16 cellular contexts compared by ENCODE assay signal in genomic region chrX:48632207-48632606, GRCh38. TPM values are rescaled to one million over a fixed set of nuclear protein-coding genes. Genes with fewer than 3 reads are reported as not detected.
DNase-seq lines count a peak whose midpoint lies in the region; FAIRE-seq and TF ChIP-seq lines count a peak whose summit lies in the region.
"Had no signal": no experiment of that assay in that cellular context is flagged by ENCODE, and none has a peak within 500 bp of the region (broad histone marks: within the 10 kb centered on the region; RNA-seq: fewer than 3 reads in every experiment).

No MANE protein-coding gene starts in this region.

- TF ChIP-seq RAD21 in H1 (IDR thresholded peaks at IDR 0.05 in 1 of 2, conservative IDR thresholded peaks at IDR 0.05 in 1 of 2; ENCODE audit: low read depth in 2 of 2, low read length in 2 of 2): no peak

- no peak for TF ChIP-seq EP300 in H1 (IDR thresholded peaks at IDR 0.05; ENCODE audit: borderline replicate concordance in 1 of 2, low read depth in 2 of 2, low read length in 2 of 2)

- CTCF ChIA-PET in RWPE1 (lab: Yijun Ruan, JAX) (interaction anchor here (0.6 to 0.9 kb wide), 2 partner anchors 175 to 1573 kb away, joined by 3 to 4 read pairs; partner anchors contain the start of gene CCNB3), H1 (lab: Charles Lee; ENCODE audit: partially characterized antibody) (no interaction called here)

- H3K23ac ChIP-seq in H1 (ENCODE audit: insufficient read length): no peak overlapping the region

- no peak overlapping the region for H3K14ac ChIP-seq in H1 (ENCODE audit: insufficient read length)

- no peak for TF ChIP-seq POLR2A in H1 (IDR thresholded peaks at IDR 0.05; ENCODE audit: control extremely low read depth in 1 of 2, low read depth in 2 of 2, low read length in 2 of 2)

- H4K20me1 ChIP-seq in KMS-11 (ENCODE audit: insufficient read depth) (no peaks in the 10 kb centered on the region), H1 (replicated peaks in 1 of 2; ENCODE audit: control insufficient read depth in 1 of 2, insufficient read depth in 2 of 2, low read length in 2 of 2) (no peaks in the 10 kb centered on the region)
- H4K20me1 ChIP-seq: BLaER1 had no signal

- DNase-seq in RWPE1 (ENCODE audit: low spot score) (no peak), H1 (ENCODE audit: low read depth in 1 of 2, low spot score in 2 of 2) (no peak), GOT3 (lab: John Stamatoyannopoulos, UW) (no peak)
- DNase-seq in activated CD8-positive, alpha-beta memory T cell treated with anti-CD3 and anti-CD28 coated beads, Interleukin-2, amount 50 U/mL, for 4 hours: no peak
- no peak for DNase-seq in activated CD4-positive, alpha-beta T cell treated with anti-CD3 and anti-CD28 coated beads for 48 hours
- DNase-seq: CD8-positive, alpha-beta memory T cell; NCI-H1092 treated with DMSO at 0.1 percent for 48 hours; NCI-H2029 treated with DMSO at 0.1 percent for 48 hours; RPMI8226; SIG-M5 had no signal

- no peak overlapping the region for H2BK20ac ChIP-seq in H1 (ENCODE audit: low read length)

- no peaks in the 10 kb centered on the region for H3K9me3 ChIP-seq in H1 (ENCODE audit: insufficient read depth in 2 of 2, low read depth in 1 of 2, low read length in 1 of 2)
- H3K9me3 ChIP-seq: A549, BLaER1 had no signal

- 97% methylated on average over 10 of the region's 10 CpGs; no CpG with 5 or more reads in 1 of the 2 experiments for WGBS in H1 (ENCODE audit: extremely low coverage in 1 of 2, insufficient coverage in 1 of 2, insufficient read length in 1 of 2, insufficient replicate concordance in 2 of 2, low coverage in 1 of 2, low lambda C conversion rate in 2 of 2, missing lambda C conversion rate in 1 of 2), 2 experiments

- no peak overlapping the region for H2BK15ac ChIP-seq in H1 (ENCODE audit: low read length)

- no peaks in the 10 kb centered on the region for H3K36me3 ChIP-seq in KMS-11 (ENCODE audit: insufficient read depth)
- H3K36me3 ChIP-seq in H1 (ENCODE audit: control insufficient read depth in 2 of 4, insufficient read depth in 4 of 4, low read length in 3 of 4): no peaks in the 10 kb centered on the region
- H3K36me3 ChIP-seq: BLaER1 had no signal

- H3K4me3 ChIP-seq in KMS-11 (IDR thresholded peaks at IDR 0.05; ENCODE audit: insufficient read depth, low read depth, low read length) (no peak overlapping the region), H1 (ENCODE audit: extremely low read depth in 1 of 4, insufficient read depth in 2 of 4, low read depth in 3 of 4, low read length in 4 of 4) (no peak overlapping the region)
- H3K4me3 ChIP-seq: A549, BLaER1 had no signal

- no peaks in the 10 kb centered on the region for H3K79me2 ChIP-seq in KMS-11 (ENCODE audit: insufficient read depth, low read depth)
- no peaks in the 10 kb centered on the region for H3K79me2 ChIP-seq in H1 (ENCODE audit: control insufficient read depth in 1 of 2, insufficient read depth in 2 of 2, low read length in 2 of 2)

- H4K91ac ChIP-seq in H1 (replicated peaks; ENCODE audit: insufficient read length, low read length): no peak overlapping the region

- POLR2A ChIA-PET in RWPE1 (lab: Yijun Ruan, JAX; ENCODE audit: low non-redundant PET): interaction anchor here (0.7 kb wide), 1 partner anchor 21 kb away, joined by 3 read pairs; no protein-coding TSS in a partner anchor
- POLR2A ChIA-PET in H1 (lab: Charles Lee; ENCODE audit: partially characterized antibody): interaction anchor here (1.1 kb wide), 2 partner anchors 65 to 129 kb away, joined by 3 read pairs; partner anchors contain the start of gene GLOD5

- H3K23me2 ChIP-seq in H1 (ENCODE audit: low read depth, low read length): no peaks in the 10 kb centered on the region

- H3K4ac ChIP-seq in H1 (replicated peaks; ENCODE audit: insufficient read length, low read depth, low read length): no peak overlapping the region

- no peak overlapping the region for H3K9ac ChIP-seq in KMS-11
- no peak overlapping the region for H3K9ac ChIP-seq in H1 (replicated peaks in 1 of 4; ENCODE audit: extremely low read depth in 1 of 4, low read depth in 3 of 4, low read length in 3 of 4)
- H3K9ac ChIP-seq: BLaER1 had no signal

- H2AFZ ChIP-seq in KMS-11 (ENCODE audit: low read depth): peak overlapping the region; percentile 74; the same call in 1 of the 2 replicates
- no peak overlapping the region for H2AFZ ChIP-seq in H1 (ENCODE audit: low read length)

- no peak overlapping the region for H2AK5ac ChIP-seq in H1 (ENCODE audit: low read depth, low read length)

- H3K56ac ChIP-seq in H1 (replicated peaks; ENCODE audit: insufficient read length, low read depth, low read length): no peak overlapping the region

- H4K8ac ChIP-seq in H1 (ENCODE audit: extremely low read depth, insufficient read depth, low read length): no peak overlapping the region

- H3K27ac ChIP-seq in C4-2B (peak overlapping the region; percentile 21), KMS-11 (peak overlapping the region; percentile 36), RWPE1 (peak overlapping the region; percentile 60), H1 (ENCODE audit: low read depth, low read length) (no peak overlapping the region)
- H3K27ac ChIP-seq: BLaER1 had no signal

- H3K4me2 ChIP-seq in KMS-11 (peak overlapping the region; percentile 69), H1 (ENCODE audit: insufficient read depth in 1 of 2, low read depth in 2 of 2, low read length in 2 of 2) (no peak overlapping the region)
- H3K4me2 ChIP-seq: BLaER1 had no signal

- no peaks in the 10 kb centered on the region for H3K79me1 ChIP-seq in H1 (ENCODE audit: low read depth, low read length)

- H2BK12ac ChIP-seq in H1 (ENCODE audit: low read depth, low read length): 0 out of 2 replicates have a peak overlapping the region, but pooled peaks have one; percentile 23

- no peak overlapping the region for H4K5ac ChIP-seq in H1 (ENCODE audit: insufficient read length, low read depth, low read length)

- H3K27me3 ChIP-seq in KMS-11 (ENCODE audit: insufficient read depth, low read depth): no peaks in the 10 kb centered on the region
- no peaks in the 10 kb centered on the region for H3K27me3 ChIP-seq in H1 (replicated peaks in 1 of 4; ENCODE audit: control insufficient read depth in 3 of 4, extremely low read depth in 1 of 4, insufficient read depth in 3 of 4, low read length in 3 of 4)

- H3K18ac ChIP-seq in H1 (ENCODE audit: extremely low read depth, low read length): no peak overlapping the region

- no peak for FAIRE-seq in H1 (lab: Jason Lieb, UNC)
- FAIRE-seq: A549, GM12892, H54 had no signal

- no peak overlapping the region for H2BK120ac ChIP-seq in H1 (replicated peaks; ENCODE audit: low read depth, low read length)

- H2BK5ac ChIP-seq in H1 (ENCODE audit: low read depth, low read length): no peak overlapping the region

- TF ChIP-seq CTCF in C4-2B (conservative IDR thresholded peaks at IDR 0.05) (no peak), KMS-11 (conservative IDR thresholded peaks at IDR 0.05; ENCODE audit: low read depth, low read length) (no peak), RWPE1 (conservative IDR thresholded peaks at IDR 0.05; ENCODE audit: low read depth) (no peak), H1 (IDR thresholded peaks at IDR 0.05; ENCODE audit: control extremely low read depth in 1 of 3, insufficient read depth in 1 of 3, low read depth in 1 of 3, low read length in 3 of 3) (no peak)

- H3K4me1 ChIP-seq in KMS-11 (ENCODE audit: low read depth, poor library complexity, severe bottlenecking): peaks cover 18% of the 10 kb centered on the region
- no peaks in the 10 kb centered on the region for H3K4me1 ChIP-seq in H1 (replicated peaks in 1 of 4; ENCODE audit: control insufficient read depth in 3 of 4, insufficient read depth in 4 of 4, low read length in 3 of 4)

TF ChIP-seq in H1, 55 proteins besides CTCF, POLR2A, EP300 and RAD21:
- TF ChIP-seq RXRA (IDR thresholded peaks at IDR 0.05; ENCODE audit: insufficient read depth, low read depth, low read length): no peak
- TF ChIP-seq BCL11A (IDR thresholded peaks at IDR 0.05; ENCODE audit: low read depth in 2 of 2, low read length in 2 of 2): no peak
- TF ChIP-seq CHD1 (IDR thresholded peaks at IDR 0.05; ENCODE audit: low read depth, low read length): no peak
- no peak for TF ChIP-seq HDAC6 (IDR thresholded peaks at IDR 0.05; ENCODE audit: low read depth, low read length)
- no peak for TF ChIP-seq RFX5 (IDR thresholded peaks at IDR 0.05; ENCODE audit: borderline replicate concordance, low read depth, low read length)
- no peak for TF ChIP-seq BACH1 (IDR thresholded peaks at IDR 0.05; ENCODE audit: low read length)

RNA-seq across cellular contexts. Expression of gene WDR13, which starts 34.9 kb away (rescaled TPM):
- total RNA-seq in H1 (2021; fragmentation: NEBNext Ultra II Directional; extraction: Animal tissue kit (Norgen Biotek cat#: 25700)): 19.4 and 19.7 TPM in 2 replicates
- 46.3 and 120 TPM in 2 replicates for polyA plus RNA-seq in H1 (2011; rRNA removed)
- 49.3 TPM for polyA plus RNA-seq in H1 (2011; cell fraction: cytosol; rRNA removed)
- polyA plus RNA-seq in H1 (2011; cell fraction: nucleus; rRNA removed): 133 TPM
- polyA plus RNA-seq in H1 (2012, experiment 1 of 2): 36.6 to 55.5 TPM (median 44.4 TPM) in 4 replicates
- polyA plus RNA-seq in H1 (2012, experiment 2 of 2): 22.8 TPM
- polyA plus RNA-seq in H1 (2013, experiment 1 of 2): 8.8 TPM
- polyA plus RNA-seq in H1 (2013, experiment 2 of 2): 8.1 TPM
- polyA minus RNA-seq in H1 (2011; rRNA and poly(A)+ RNA removed): 18.9 and 21.1 TPM in 2 replicates
- polyA minus RNA-seq in H1 (2011; cell fraction: cytosol; rRNA and poly(A)+ RNA removed): 22.8 TPM
- polyA minus RNA-seq in H1 (2011; cell fraction: nucleus; rRNA and poly(A)+ RNA removed): 17.0 TPM

RNA-seq across cellular contexts. Expression of gene WAS, which starts 51.4 kb away (rescaled TPM):
- 0.63 and 0.80 TPM in 2 replicates for total RNA-seq in H1 (2021; fragmentation: NEBNext Ultra II Directional; extraction: Animal tissue kit (Norgen Biotek cat#: 25700))
- 0.65 and 0.74 TPM in 2 replicates for polyA plus RNA-seq in H1 (2011; rRNA removed)
- polyA plus RNA-seq in H1 (2011; cell fraction: cytosol; rRNA removed): 0.47 TPM
- polyA plus RNA-seq in H1 (2011; cell fraction: nucleus; rRNA removed): 1.3 TPM
- polyA plus RNA-seq in H1 (2012, experiment 1 of 2): 0.29 to 1.0 TPM (median 0.69 TPM) in 4 replicates
- 0.29 TPM for polyA plus RNA-seq in H1 (2012, experiment 2 of 2)
- 0.30 TPM for polyA plus RNA-seq in H1 (2013, experiment 1 of 2)
- 0.35 TPM for polyA plus RNA-seq in H1 (2013, experiment 2 of 2)
- polyA minus RNA-seq in H1 (2011; rRNA and poly(A)+ RNA removed): not detected in 2 replicates
- polyA minus RNA-seq in H1 (2011; cell fraction: cytosol; rRNA and poly(A)+ RNA removed): not detected
- polyA minus RNA-seq in H1 (2011; cell fraction: nucleus; rRNA and poly(A)+ RNA removed): 0.80 TPM

RNA-seq across cellular contexts. Expression of gene RBM3, which starts 57.9 kb away (rescaled TPM):
- 159 and 164 TPM in 2 replicates for total RNA-seq in H1 (2021; fragmentation: NEBNext Ultra II Directional; extraction: Animal tissue kit (Norgen Biotek cat#: 25700))
- polyA plus RNA-seq in H1 (2011; rRNA removed): 73.2 and 99.6 TPM in 2 replicates
- 135 TPM for polyA plus RNA-seq in H1 (2011; cell fraction: cytosol; rRNA removed)
- 70.3 TPM for polyA plus RNA-seq in H1 (2011; cell fraction: nucleus; rRNA removed)
- polyA plus RNA-seq in H1 (2012, experiment 1 of 2): 170 to 257 TPM (median 204 TPM) in 4 replicates
- 98.3 TPM for polyA plus RNA-seq in H1 (2012, experiment 2 of 2)
- 150 TPM for polyA plus RNA-seq in H1 (2013, experiment 1 of 2)
- 137 TPM for polyA plus RNA-seq in H1 (2013, experiment 2 of 2)
- 154 and 219 TPM in 2 replicates for polyA minus RNA-seq in H1 (2011; rRNA and poly(A)+ RNA removed)
- polyA minus RNA-seq in H1 (2011; cell fraction: cytosol; rRNA and poly(A)+ RNA removed): 80.5 TPM
- 130 TPM for polyA minus RNA-seq in H1 (2011; cell fraction: nucleus; rRNA and poly(A)+ RNA removed)
